In the genomic region with DNA sequence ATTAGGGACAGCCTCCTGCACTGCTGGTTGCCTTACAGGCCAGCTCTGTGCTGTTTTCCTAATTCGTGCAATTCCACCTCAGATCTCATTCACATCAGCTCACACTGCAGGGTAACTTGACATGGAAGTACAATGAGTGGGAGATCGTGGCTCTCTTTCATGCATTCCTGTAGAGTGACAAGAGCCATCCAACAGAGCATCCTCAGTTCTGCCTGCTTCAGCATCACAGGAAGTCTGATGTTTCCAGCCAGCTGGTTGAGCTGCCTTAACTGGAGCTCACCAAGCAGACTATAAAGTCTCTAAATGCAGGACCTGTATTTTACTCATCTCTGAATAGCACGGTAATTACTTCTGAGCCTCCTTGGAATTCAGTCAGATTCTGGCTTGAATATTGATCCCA, we compare ENCODE assay signal across 11 cellular contexts. TPM values are rescaled to one million over a fixed set of nuclear protein-coding genes. Genes with fewer than 3 reads are reported as not detected.
DNase-seq lines count a peak whose midpoint lies in the region; ATAC-seq and TF ChIP-seq lines count a peak whose summit lies in the region.
"Had no signal": no experiment of that assay in that cellular context is flagged by ENCODE, and none has a peak within 500 bp of the region (broad histone marks: within the 10 kb centered on the region; RNA-seq: fewer than 3 reads in every experiment).

No MANE protein-coding gene starts in this region.

- no peaks in the 10 kb centered on the region for H3K9me3 ChIP-seq in Karpas-422 (ENCODE audit: low read length)
- H3K9me3 ChIP-seq in ovary, result no peaks in the 10 kb centered on the region

- no peaks in the 10 kb centered on the region for H3K9me2 ChIP-seq in Karpas-422 (replicated peaks; ENCODE audit: insufficient read depth, low read length)

- peaks cover 9% of the 10 kb centered on the region; the same call in 1 of the 2 replicates for H3K36me3 ChIP-seq in Karpas-422 (ENCODE audit: insufficient read depth, low read length)
- no peaks in the 10 kb centered on the region for H3K36me3 ChIP-seq in ovary

- intact Hi-C loops in activated CD4-positive, alpha-beta T cell treated with anti-CD3 and anti-CD28 coated beads for 36 hours (cut with DNase I, micrococcal nuclease), result loop anchor here (2.0 to 10.0 kb wide), 4 partner anchors 40 to 681 kb away; a partner anchor contains a TSS
- intact Hi-C loops in ovary (cut with DNase I), result loop anchor here in 1 of 4 donors (5.0 kb wide), 1 partner anchor 460 kb away; no protein-coding TSS in a partner anchor

- TF ChIP-seq EP300 in ovary (IDR thresholded peaks at IDR 0.05), result no peak

- H3K36me3 Mint-ChIP-seq in activated CD4-positive, alpha-beta T cell treated with anti-CD3 and anti-CD28 coated beads for 36 hours (ENCODE audit: low read depth), result peaks cover 1% of the 10 kb centered on the region
- no peaks in the 10 kb centered on the region for H3K36me3 Mint-ChIP-seq in brain

- H3K4me1 ChIP-seq in Karpas-422 (ENCODE audit: low read length) (peaks cover 39% of the 10 kb centered on the region), ovary (ENCODE audit: insufficient read depth) (peaks cover 5% of the 10 kb centered on the region)

- H2AFZ ChIP-seq in Karpas-422 (ENCODE audit: low read length), result no peak overlapping the region

- peak; percentile 11 for DNase-seq in activated CD4-positive, alpha-beta T cell treated with anti-CD3 and anti-CD28 coated beads for 36 hours
- no peak for DNase-seq in activated CD4-positive, alpha-beta T cell treated with anti-CD3 and anti-CD28 coated beads for 1 hour
- no peak for DNase-seq in Karpas-422
- DNase-seq in retina, result peak; percentile 12
- no peak for DNase-seq in NCI-H2107 (lab: John Stamatoyannopoulos, UW)
- DNase-seq in ovary, result no peak
- no peak for DNase-seq in NCI-H1436 treated with DMSO at 0.1 percent for 48 hours (lab: John Stamatoyannopoulos, UW)
- DNase-seq: ACHN; H9; stimulated activated naive CD4-positive, alpha-beta T cell had no signal

- no peak overlapping the region for H3K9ac ChIP-seq in Karpas-422 (ENCODE audit: low read length)

- H4K20me1 ChIP-seq in Karpas-422 (ENCODE audit: insufficient read depth, low read depth, low read length), result no peaks in the 10 kb centered on the region

- 61 to 67% (median 63%) methylated on average over 3 of the region's 3 CpGs for WGBS in ovary, 3 donors

- H3K4me1 Mint-ChIP-seq in activated CD4-positive, alpha-beta T cell treated with anti-CD3 and anti-CD28 coated beads for 36 hours, result peaks cover 52% of the 10 kb centered on the region
- peaks cover 56% of the 10 kb centered on the region for H3K4me1 Mint-ChIP-seq in brain

- H3K4me3 ChIP-seq in Karpas-422 (ENCODE audit: low read length) (no peak overlapping the region), ovary (no peak overlapping the region)

- peak overlapping the region; percentile 81 for H3K4me2 ChIP-seq in Karpas-422 (ENCODE audit: low read depth, low read length, poor library complexity, severe bottlenecking)

- POLR2A ChIA-PET in activated CD4-positive, alpha-beta T cell treated with anti-CD3 and anti-CD28 coated beads for 36 hours (lab: Charles Lee), result interaction anchor here (0.7 kb wide), 2 partner anchors 206 to 346 kb away, joined by 3 read pairs; a partner anchor contains a TSS

- H3K9me3 Mint-ChIP-seq in activated CD4-positive, alpha-beta T cell treated with anti-CD3 and anti-CD28 coated beads for 36 hours (ENCODE audit: low read depth), result no peaks in the 10 kb centered on the region
- H3K9me3 Mint-ChIP-seq in brain, result no peaks in the 10 kb centered on the region
- H3K9me3 Mint-ChIP-seq: H9 had no signal

- H3K27me3 ChIP-seq in Karpas-422 (ENCODE audit: low read length) (no peaks in the 10 kb centered on the region), ovary (no peaks in the 10 kb centered on the region)

- H3K27ac Mint-ChIP-seq in activated CD4-positive, alpha-beta T cell treated with anti-CD3 and anti-CD28 coated beads for 36 hours, result peak overlapping the region; percentile 79
- peak overlapping the region in 2 of 5 experiments; percentile 93 for H3K27ac Mint-ChIP-seq in brain

- ATAC-seq in activated CD4-positive, alpha-beta T cell treated with anti-CD3 and anti-CD28 coated beads for 36 hours, result no peak

- TF ChIP-seq POLR2A in ovary (IDR thresholded peaks at IDR 0.05), result no peak

- H3K79me2 ChIP-seq in Karpas-422 (ENCODE audit: low read length), result peaks cover 30% of the 10 kb centered on the region

- no peaks in the 10 kb centered on the region for H3K27me3 Mint-ChIP-seq in activated CD4-positive, alpha-beta T cell treated with anti-CD3 and anti-CD28 coated beads for 36 hours
- peaks cover 7% of the 10 kb centered on the region for H3K27me3 Mint-ChIP-seq in brain

- TF ChIP-seq CTCF in brain (conservative IDR thresholded peaks at IDR 0.05) (no peak), ovary (IDR thresholded peaks at IDR 0.05) (no peak)

- H3K4me3 Mint-ChIP-seq in activated CD4-positive, alpha-beta T cell treated with anti-CD3 and anti-CD28 coated beads for 36 hours, result peak overlapping the region; percentile 79
- peak overlapping the region in 4 of 5 experiments; percentile 75 to 91 (median 86) for H3K4me3 Mint-ChIP-seq in brain

- CTCF ChIA-PET in activated CD4-positive, alpha-beta T cell treated with anti-CD3 and anti-CD28 coated beads for 36 hours (lab: Charles Lee), result interaction anchor here (0.6 to 1.1 kb wide), 9 partner anchors 30 to 314 kb away, joined by 3 to 7 read pairs (median 3); no protein-coding TSS in a partner anchor

- H3K27ac ChIP-seq in Karpas-422 (ENCODE audit: low read length) (no peak overlapping the region), ovary (peak overlapping the region in 1 of 2 donors; percentile 5)

RNA-seq across cellular contexts. Expression of a gene that starts 1.6 kb away (rescaled TPM):
- total RNA-seq in activated CD4-positive, alpha-beta T cell treated with anti-CD3 and anti-CD28 coated beads for 36 hours, result 10 to 100 TPM; 24.6 to 25.9 TPM
- 25.5 and 40.2 TPM in 2 replicates for total RNA-seq in Karpas-422 (2014; rRNA removed; shearing (Covaris generic); ENCODE audit: low replicate concordance)
- polyA plus RNA-seq in brain (ENCODE audit: insufficient read depth, low read depth, low replicate concordance), result 16.2 TPM
- total RNA-seq in ovary, result 10 to 100 TPM; 23.4 to 39.6 (median 31.9) TPM
- 10 to 100 TPM; 19.6 to 54.6 TPM for polyA plus RNA-seq in ovary

RNA-seq across cellular contexts. Expression of a gene that starts 38.3 kb away (rescaled TPM):
- not detected for total RNA-seq in activated CD4-positive, alpha-beta T cell treated with anti-CD3 and anti-CD28 coated beads for 36 hours
- total RNA-seq in Karpas-422 (2014; rRNA removed; shearing (Covaris generic); ENCODE audit: low replicate concordance), result not detected in 2 replicates
- polyA plus RNA-seq in brain (ENCODE audit: insufficient read depth, low read depth, low replicate concordance) (10.1 TPM), ovary (under 1 TPM in 1 of 2 donors, not detected in 1; 0.04 TPM)
- total RNA-seq in ovary, result 10 to 100 TPM in 1 of 7 donors, 1 to 10 TPM in 1, under 1 TPM in 4, not detected in 1; 0.20 to 11.4 (median 0.65) TPM

Comparison
In these comparisons a context has a peak if more than half of its experiments do, and no peak if none do; other contexts are left out.
1. DNase-seq: peak in activated CD4-positive, alpha-beta T cell treated with anti-CD3 and anti-CD28 coated beads for 36 hours (single experiment) and retina (single experiment); none in activated CD4-positive, alpha-beta T cell treated with anti-CD3 and anti-CD28 coated beads for 1 hour (single experiment), Karpas-422 (single experiment), NCI-H2107 (single experiment), ovary (0 of 5) and NCI-H1436 treated with DMSO at 0.1 percent for 48 hours (single experiment).